Comparison of ENCODE assay signal across 8 cellular contexts in the genomic region with DNA sequence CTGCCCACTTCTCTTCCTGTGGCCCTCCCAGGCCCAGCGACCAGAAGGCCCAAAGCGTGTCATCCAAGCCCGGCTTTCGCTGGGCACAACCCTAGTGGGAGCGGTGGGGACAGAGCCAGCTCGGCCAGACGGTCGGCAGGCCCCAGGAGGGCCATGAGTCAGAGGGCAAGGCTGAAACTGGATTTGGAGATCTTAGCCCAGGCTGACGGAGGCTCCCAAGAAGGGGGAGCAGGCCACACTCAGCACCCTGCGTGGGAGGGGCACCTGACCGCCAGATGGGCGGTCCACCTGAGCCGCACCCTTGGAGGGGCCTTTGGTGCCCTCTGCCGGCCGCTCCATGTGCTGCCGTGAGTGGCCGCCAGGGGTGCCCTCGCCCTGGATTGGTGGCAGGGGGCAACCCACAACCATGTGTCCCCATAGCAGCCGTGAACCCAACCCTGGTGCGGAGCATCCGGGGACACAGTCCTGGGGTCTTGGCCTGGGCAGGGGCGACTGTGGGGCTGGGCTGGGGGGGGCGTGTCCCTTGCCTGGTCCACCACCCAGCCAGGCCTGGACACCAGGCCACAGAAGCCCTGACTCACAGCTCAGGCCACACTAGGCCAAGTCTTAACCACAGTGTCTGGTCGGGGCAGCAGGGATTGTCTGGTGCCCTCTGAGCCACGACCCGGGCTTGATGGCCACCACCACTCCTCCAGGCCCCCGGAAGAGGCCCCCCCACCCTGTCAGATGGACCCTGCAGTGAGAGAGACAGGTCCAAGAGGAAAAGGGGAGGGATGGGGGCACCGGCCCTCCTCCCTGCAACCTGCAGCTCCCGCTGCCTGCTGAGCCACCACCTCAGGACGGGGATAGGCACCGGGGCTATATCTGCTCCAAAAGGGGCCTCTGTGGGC. TPM values are rescaled to one million over a fixed set of nuclear protein-coding genes. Genes with fewer than 3 reads are reported as not detected.
DNase-seq lines count a peak whose midpoint lies in the region; ATAC-seq, FAIRE-seq and TF ChIP-seq lines count a peak whose summit lies in the region.

No MANE protein-coding gene starts in this region.

- TF ChIP-seq EP300 in gastroesophageal sphincter (IDR thresholded peaks at IDR 0.05): no peak

- TF ChIP-seq POLR2A in gastroesophageal sphincter (IDR thresholded peaks at IDR 0.05) (no peak), thyroid gland (IDR thresholded peaks at IDR 0.05) (peak in 1 of 2 donors; percentile 56)

- H3K4me1 ChIP-seq in RWPE2 (ENCODE audit: insufficient read depth, poor library complexity, severe bottlenecking) (peaks cover 15% of the 10 kb centered on the region), gastroesophageal sphincter (peaks cover 0 to 47% (median 33%) of the 10 kb centered on the region in 3 donors), pancreas (peaks cover 8 to 15% (median 11%) of the 10 kb centered on the region in 3 donors), thyroid gland (peaks cover 23 to 34% of the 10 kb centered on the region in 2 donors)

- H3K27me3 ChIP-seq in RWPE2 (ENCODE audit: insufficient read depth, poor library complexity, severe bottlenecking): no peaks in the 10 kb centered on the region
- peaks cover 93% of the 10 kb centered on the region for H3K27me3 ChIP-seq in gastroesophageal sphincter
- H3K27me3 ChIP-seq in pancreas: no peaks in the 10 kb centered on the region
- H3K27me3 ChIP-seq in thyroid gland: no peaks in the 10 kb centered on the region

- intact Hi-C loops in pancreas (cut with DNase I): loop anchor here in 1 of 3 donors (10.0 kb wide), 1 partner anchor 173 kb away; no protein-coding TSS in a partner anchor
- intact Hi-C loops in thyroid gland (cut with DNase I): loop anchor here (5.0 to 10.0 kb wide), 2 partner anchors 63 to 176 kb away; no protein-coding TSS in a partner anchor

- peak; percentile 99 for TF ChIP-seq CTCF in GM10266 (IDR thresholded peaks at IDR 0.05; ENCODE audit: control insufficient read depth, insufficient read depth, low read depth, missing control alignments)
- peak; percentile 93 for TF ChIP-seq CTCF in RWPE2 (IDR thresholded peaks at IDR 0.05; ENCODE audit: poor library complexity, severe bottlenecking)
- TF ChIP-seq CTCF in gastroesophageal sphincter (IDR thresholded peaks at IDR 0.05): peak in 3 of 4 experiments; percentile 96 to 100 (median 98)
- TF ChIP-seq CTCF in pancreas (IDR thresholded peaks at IDR 0.05): peak; percentile 94 to 99 (median 96)
- TF ChIP-seq CTCF in thyroid gland (IDR thresholded peaks at IDR 0.05): peak; percentile 96 to 100 (median 99)

- no CpG with 5 or more reads among the region's 31 CpGs for WGBS in gastroesophageal sphincter (ENCODE audit: low coverage in 1 of 2), 2 donors
- WGBS in pancreas, 2 donors: 24 to 28% methylated on average over 31 of the region's 31 CpGs
- WGBS in thyroid gland, 2 donors: 18 to 59% methylated on average over 9 to 12 of the region's 31 CpGs

- peaks cover 35% of the 10 kb centered on the region for H3K36me3 ChIP-seq in RWPE2 (ENCODE audit: low read depth)
- no peaks in the 10 kb centered on the region for H3K36me3 ChIP-seq in gastroesophageal sphincter
- H3K36me3 ChIP-seq in pancreas: no peaks in the 10 kb centered on the region
- H3K36me3 ChIP-seq in thyroid gland: no peaks in the 10 kb centered on the region

- H3K4me3 ChIP-seq in RWPE2 (ENCODE audit: severe bottlenecking) (no peak overlapping the region), gastroesophageal sphincter (no peak overlapping the region), pancreas (no peak overlapping the region), thyroid gland (replicated peaks in 1 of 3) (no peak overlapping the region)

- DNase-seq in GM10266 (ENCODE audit: extremely low spot score): peak; percentile 95
- DNase-seq in RWPE2 (ENCODE audit: low spot score): peak; percentile 95
- DNase-seq in activated gamma-delta T cell treated with anti-CD3 and anti-CD28 coated beads, Interleukin-2, amount 50 U/mL, for 16 hours (ENCODE audit: low read depth): peak; percentile 71
- DNase-seq in pancreas: peak; percentile 78 to 96 (median 92)
- DNase-seq in thyroid gland: peak; percentile 97
- no peak for DNase-seq in NCI-H1105 treated with DMSO at 0.1 percent for 48 hours (lab: John Stamatoyannopoulos, UW)

- H3K27ac ChIP-seq in RWPE2 (ENCODE audit: poor library complexity, severe bottlenecking): peak overlapping the region; percentile 71
- peak overlapping the region in 3 of 4 donors; percentile 48 to 75 (median 69) for H3K27ac ChIP-seq in gastroesophageal sphincter
- peak overlapping the region; percentile 8 to 86 (median 18) for H3K27ac ChIP-seq in pancreas
- H3K27ac ChIP-seq in thyroid gland: peak overlapping the region; percentile 68 to 80 (median 75)

- no peak for FAIRE-seq in pancreas (lab: Jason Lieb, UNC)

- H3K9me3 ChIP-seq in RWPE2 (ENCODE audit: severe bottlenecking): no peaks in the 10 kb centered on the region
- no peaks in the 10 kb centered on the region for H3K9me3 ChIP-seq in gastroesophageal sphincter
- no peaks in the 10 kb centered on the region for H3K9me3 ChIP-seq in pancreas
- no peaks in the 10 kb centered on the region for H3K9me3 ChIP-seq in thyroid gland

- ATAC-seq in HG03565 (IDR thresholded peaks at IDR 0.05; ENCODE audit: unreplicated experiment): peak; percentile 42
- peak; percentile 78 for ATAC-seq in RWPE2 (ENCODE audit: low read depth)
- ATAC-seq in gastroesophageal sphincter: peak; percentile 90
- peak; percentile 70 to 87 (median 84) for ATAC-seq in pancreas

RNA-seq across cellular contexts. Expression of a gene that starts 19.2 kb away (rescaled TPM):
- total RNA-seq in gastroesophageal sphincter: 100 to 1,000 TPM; 161 to 201 (median 185) TPM
- 10 to 100 TPM; 52.5 to 83.9 (median 78.2) TPM for total RNA-seq in pancreas
- polyA plus RNA-seq in pancreas: 10 to 100 TPM; 50.3 to 70.0 TPM
- total RNA-seq in thyroid gland: 100 to 1,000 TPM; 300 to 965 (median 558) TPM

RNA-seq across cellular contexts. Expression of a gene that starts 22.1 kb away (rescaled TPM):
- total RNA-seq in gastroesophageal sphincter: 10 to 100 TPM in 3 of 4 donors, 1 to 10 TPM in 1; 9.7 to 33.9 (median 24.0) TPM
- 100 to 1,000 TPM in 2 of 6 donors, 10 to 100 TPM in 4; 58.1 to 113 (median 71.1) TPM for total RNA-seq in pancreas
- polyA plus RNA-seq in pancreas: 100 to 1,000 TPM; 249 to 286 TPM
- 100 to 1,000 TPM; 185 to 259 (median 195) TPM for total RNA-seq in thyroid gland

RNA-seq across cellular contexts. Expression of a gene that starts 32.5 kb away (rescaled TPM):
- total RNA-seq in gastroesophageal sphincter (10 to 100 TPM; 35.6 to 65.8 (median 48.6) TPM), pancreas (10 to 100 TPM in 4 of 6 donors, 1 to 10 TPM in 2; 8.5 to 16.4 (median 14.2) TPM), thyroid gland (100 to 1,000 TPM in 1 of 4 donors, 10 to 100 TPM in 3; 57.3 to 103 (median 67.7) TPM)
- 10 to 100 TPM; 18.6 to 24.7 TPM for polyA plus RNA-seq in pancreas

RNA-seq across cellular contexts. Expression of a gene that starts 33.1 kb away (rescaled TPM):
- 10 to 100 TPM; 19.9 to 45.0 (median 35.0) TPM for total RNA-seq in gastroesophageal sphincter
- 10 to 100 TPM; 15.9 to 26.9 (median 18.5) TPM for total RNA-seq in pancreas
- polyA plus RNA-seq in pancreas: 10 to 100 TPM; 28.4 to 33.8 TPM
- 100 to 1,000 TPM in 1 of 4 donors, 10 to 100 TPM in 3; 61.8 to 103 (median 87.6) TPM for total RNA-seq in thyroid gland

RNA-seq across cellular contexts. Expression of a gene that starts 49.2 kb away (rescaled TPM):
- total RNA-seq in gastroesophageal sphincter (10 to 100 TPM; 28.9 to 33.8 (median 31.2) TPM), pancreas (10 to 100 TPM; 13.6 to 28.9 (median 18.1) TPM), thyroid gland (10 to 100 TPM; 27.4 to 47.6 (median 35.5) TPM)
- polyA plus RNA-seq in pancreas: 10 to 100 TPM; 27.9 to 43.2 TPM

Comparison
In these comparisons a context has a peak if more than half of its experiments do, and no peak if none do; other contexts are left out.
1. H3K27ac ChIP-seq: peak in every context shown above with its lines; median percentile 75 in thyroid gland; 71 in RWPE2; 69 in gastroesophageal sphincter; 18 in pancreas.